In genomic region chr7:17298102-17298839, GRCh38 we compare ENCODE assay signal across 8 cellular contexts. TPM values are rescaled to one million over a fixed set of nuclear protein-coding genes. Genes with fewer than 3 reads are reported as not detected.
DNase-seq lines count a peak whose midpoint lies in the region; ATAC-seq and TF ChIP-seq lines count a peak whose summit lies in the region.

Gene AHR, plus strand, starts transcription at chr7:17298652. Its CDS starts 613 bp downstream, at chr7:17299265.

- ATAC-seq in GM18909 (IDR thresholded peaks at IDR 0.05; ENCODE audit: poor library complexity, unreplicated experiment), result peak; percentile 65
- ATAC-seq in HG03175 (IDR thresholded peaks at IDR 0.05; ENCODE audit: unreplicated experiment), result peak; percentile 60

- peak in 1 of 2 donors; percentile 93 for TF ChIP-seq POLR2A in lower leg skin (IDR thresholded peaks at IDR 0.05)

- H3K4me3 ChIP-seq in AG09309 (ENCODE audit: control insufficient read depth, low read depth, low read length) (peak within 1 kb of the TSS; percentile 94), dorsolateral prefrontal cortex (peak within 1 kb of the TSS; percentile 58 to 99 (median 89)), lower leg skin (ENCODE audit: low read depth, poor library complexity, severe bottlenecking) (peak within 1 kb of the TSS; percentile 90)

- TF ChIP-seq CTCF in AG09309 (IDR thresholded peaks at IDR 0.05; ENCODE audit: control insufficient read depth, insufficient read depth, low read depth, low read length, missing control alignments) (no peak), dorsolateral prefrontal cortex (IDR thresholded peaks at IDR 0.05 in 54 of 56, conservative IDR thresholded peaks at IDR 0.05 in 2 of 56; ENCODE audit: low read depth in 1 of 56, partially characterized antibody in 56 of 56) (peak in 2 of 56 donors; percentile 5 to 14), lower leg skin (IDR thresholded peaks at IDR 0.05) (no peak)

- peak within 1 kb of the TSS; percentile 76 to 98 (median 94) for H3K27ac ChIP-seq in dorsolateral prefrontal cortex

- intact Hi-C loops in dorsolateral prefrontal cortex (cut with DNase I), result loop anchor here (2.0 to 10.0 kb wide), 2 partner anchors 153 to 315 kb away; no protein-coding TSS in a partner anchor
- intact Hi-C loops in lower leg skin (cut with DNase I; ENCODE audit: low total_unique reads), result no loop called here

- WGBS in lower leg skin, 2 donors, result 5 to 10% methylated on average over 15 to 30 of the region's 46 CpGs

- DNase-seq in AG09309 (ENCODE audit: low read depth) (peak; percentile 77), NCI-H526 (lab: John Stamatoyannopoulos, UW) (peak; percentile 56 to 85), dorsolateral prefrontal cortex (peak; percentile 90 to 98 (median 94)), lower leg skin (ENCODE audit: low spot score in 2 of 2) (peak; percentile 96 to 99)
- peak; percentile 91 to 93 for DNase-seq in activated CD4-positive, alpha-beta T cell treated with anti-CD3 and anti-CD28 coated beads, Interleukin-2, amount 50 U/mL, for 4 hours
- DNase-seq in stimulated activated CD4-positive, alpha-beta T cell treated with anti-CD3 and anti-CD28 coated beads, Interleukin-4, amount 100 ng/mL, for 48 hours (ENCODE audit: low read depth in 2 of 2), result peak; percentile 82 to 90

- no peaks in the 10 kb centered on the region for H3K27me3 ChIP-seq in dorsolateral prefrontal cortex

RNA-seq across cellular contexts. Expression of gene AHR, which starts in this region (rescaled TPM):
- total RNA-seq in dorsolateral prefrontal cortex, result 10 to 100 TPM in 119 of 120 experiments, 1 to 10 TPM in 1; 7.8 to 51.4 (median 18.7) TPM
- 10 to 100 TPM; 83.2 to 92.7 (median 90.0) TPM for total RNA-seq in lower leg skin

Comparison
In these comparisons a context has a peak if more than half of its experiments do, and no peak if none do; other contexts are left out.
1. Peak in every context shown above with its lines: DNase-seq, ATAC-seq, H3K4me3 ChIP-seq and H3K27ac ChIP-seq.